8 cellular contexts compared by ENCODE assay signal in the genomic region with DNA sequence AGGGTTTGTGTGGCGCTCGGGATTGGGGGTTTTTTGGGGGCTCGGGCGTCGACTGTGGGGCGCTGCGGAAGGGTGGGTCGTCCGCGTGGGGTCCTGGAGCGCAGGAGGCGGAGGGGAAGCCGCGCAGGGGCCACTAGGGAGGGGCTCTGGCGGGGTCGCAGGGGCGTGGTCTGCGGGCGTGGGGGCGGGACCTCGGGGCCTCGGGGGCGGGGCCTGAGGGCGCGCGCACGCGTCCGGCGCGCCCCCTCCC. TPM values are rescaled to one million over a fixed set of nuclear protein-coding genes. Genes with fewer than 3 reads are reported as not detected.
DNase-seq lines count a peak whose midpoint lies in the region; ATAC-seq, FAIRE-seq and TF ChIP-seq lines count a peak whose summit lies in the region.
"Not testable (repeated sequence)": the region's sequence is repeated elsewhere in the genome, so short reads cannot be mapped to it uniquely, and the experiment has no call there.

A gene (plus strand): TSS at position 228 of the 250 bp plus-strand sequence. CDS start 45,754 bp downstream, outside the sequence.

- not testable (repeated sequence) for FAIRE-seq in pancreas (lab: Jason Lieb, UNC)

- ATAC-seq in pancreas, result peak; percentile 93 to 95 (median 94)

- not testable (repeated sequence) for TF ChIP-seq CTCF in BE2C (IDR thresholded peaks at IDR 0.05; ENCODE audit: low read depth, low read length); HEK293 (tag by site-specific recombination; IDR thresholded peaks at IDR 0.05); endothelial cell (IDR thresholded peaks at IDR 0.05; ENCODE audit: unreplicated experiment)
- peak in 1 of 4 donors; percentile 20 for TF ChIP-seq CTCF in pancreas (IDR thresholded peaks at IDR 0.05)

- H3K27ac Mint-ChIP-seq in activated naive CD4-positive, alpha-beta T cell treated with anti-CD3 and anti-CD28 coated beads, Interleukin-2, amount 10 ng/mL, durations not matched to agents 7 days and 5 days; endothelial cell (ENCODE audit: unreplicated experiment): not testable (repeated sequence)

- peak within 1 kb of the TSS; percentile 73 for H3K4me3 Mint-ChIP-seq in activated naive CD4-positive, alpha-beta T cell treated with anti-CD3 and anti-CD28 coated beads, Interleukin-2, amount 10 ng/mL, durations not matched to agents 7 days and 5 days
- peak within 1 kb of the TSS; percentile 98 for H3K4me3 Mint-ChIP-seq in endothelial cell (ENCODE audit: unreplicated experiment)

- peaks cover 38% of the 10 kb centered on the region for H3K27me3 Mint-ChIP-seq in activated naive CD4-positive, alpha-beta T cell treated with anti-CD3 and anti-CD28 coated beads, Interleukin-2, amount 10 ng/mL, durations not matched to agents 7 days and 5 days
- H3K27me3 Mint-ChIP-seq in endothelial cell (ENCODE audit: unreplicated experiment), result not testable (repeated sequence)

- WGBS in pancreas, 2 donors, result 0 to 1% methylated on average over 5 to 17 of the region's 31 CpGs

- CTCF ChIA-PET in HEK293 (lab: Yijun Ruan, JAX), result not testable (repeated sequence)
- CTCF ChIA-PET in activated naive CD4-positive, alpha-beta T cell treated with anti-CD3 and anti-CD28 coated beads, Interleukin-2, amount 10 ng/mL, durations not matched to agents 7 days and 5 days (lab: Charles Lee), result interaction anchor here (1.3 kb wide), 1 partner anchor 101 kb away, joined by 4 read pairs; no protein-coding TSS in a partner anchor

- not testable (repeated sequence) for H3K27me3 ChIP-seq in BE2C, pancreas

- H3K4me1 ChIP-seq in BE2C; HEK293 (ENCODE audit: control insufficient read depth, insufficient read depth, low read length): not testable (repeated sequence)
- peaks cover 0 to 12% (median 3%) of the 10 kb centered on the region in 3 donors for H3K4me1 ChIP-seq in pancreas

- POLR2A ChIA-PET in HEK293 (lab: Yijun Ruan, JAX), result not testable (repeated sequence)

- not testable (repeated sequence) for H3K9me3 ChIP-seq in BE2C; HEK293 (ENCODE audit: control insufficient read depth, insufficient read depth, low read depth, low read length); pancreas

- DNase-seq in BE2C (peak; percentile 69), T follicular helper cell (ENCODE audit: low read depth) (peak; percentile 52), endothelial cell (ENCODE audit: low spot score) (peak; percentile 82), islet precursor cell (peak; percentile 80), pancreas (peak in 5 of 6 donors; percentile 48 to 90 (median 74))
- peak; percentile 51 for DNase-seq in activated naive CD4-positive, alpha-beta T cell treated with anti-CD3 and anti-CD28 coated beads, Interleukin-2, amount 10 ng/mL, durations not matched to agents 7 days and 5 days
- peak; percentile 29 for DNase-seq in stimulated activated CD8-positive, alpha-beta memory T cell treated with anti-CD3 and anti-CD28 coated beads, Interleukin-7, amount 100 ng/mL, for 24 hours (ENCODE audit: low read depth)

- H3K9me3 Mint-ChIP-seq in activated naive CD4-positive, alpha-beta T cell treated with anti-CD3 and anti-CD28 coated beads, Interleukin-2, amount 10 ng/mL, durations not matched to agents 7 days and 5 days; endothelial cell (ENCODE audit: unreplicated experiment): not testable (repeated sequence)

- H3K4me1 Mint-ChIP-seq in activated naive CD4-positive, alpha-beta T cell treated with anti-CD3 and anti-CD28 coated beads, Interleukin-2, amount 10 ng/mL, durations not matched to agents 7 days and 5 days, result not testable (repeated sequence)
- H3K4me1 Mint-ChIP-seq in endothelial cell (ENCODE audit: unreplicated experiment), result peaks cover 14% of the 10 kb centered on the region

- intact Hi-C loops in pancreas (cut with DNase I), result not testable (repeated sequence)

- H3K36me3 ChIP-seq in BE2C; HEK293 (ENCODE audit: control insufficient read depth in 2 of 2, insufficient read depth in 1 of 2, low read length in 2 of 2); pancreas: not testable (repeated sequence)

- H3K4me3 ChIP-seq in BE2C (ENCODE audit: low read depth, low read length), result peak within 1 kb of the TSS; percentile 82
- peak within 1 kb of the TSS; percentile 99 for H3K4me3 ChIP-seq in HEK293 (ENCODE audit: low read depth, low read length)
- H3K4me3 ChIP-seq in pancreas, result peak within 1 kb of the TSS; percentile 93 to 99 (median 98)

- not testable (repeated sequence) for H3K36me3 Mint-ChIP-seq in activated naive CD4-positive, alpha-beta T cell treated with anti-CD3 and anti-CD28 coated beads, Interleukin-2, amount 10 ng/mL, durations not matched to agents 7 days and 5 days; endothelial cell (ENCODE audit: low read depth, unreplicated experiment)

- H3K27ac ChIP-seq in HEK293 (ENCODE audit: extremely low read depth, low read depth, low read length) (peak within 1 kb of the TSS; percentile 82), pancreas (peak within 1 kb of the TSS; percentile 64 to 83 (median 82))

RNA-seq across cellular contexts. Expression of the gene that starts here (rescaled TPM):
- 12.0 TPM for polyA plus RNA-seq in BE2C (2012; ENCODE audit: insufficient read depth, insufficient read length, low read depth)
- 74.5 TPM for total RNA-seq in endothelial cell (ENCODE audit: unreplicated experiment)
- total RNA-seq in pancreas, result 10 to 100 TPM; 13.4 to 29.4 (median 15.2) TPM
- 10 to 100 TPM; 15.5 to 17.5 TPM for polyA plus RNA-seq in pancreas

Comparison
In these comparisons a context has a peak if more than half of its experiments do, and no peak if none do; other contexts are left out.
1. Peak in every context shown above with its lines: DNase-seq, ATAC-seq, H3K4me3 ChIP-seq and H3K27ac ChIP-seq.
2. DNase-seq: peak in every context shown above with its lines; median percentile 82 in endothelial cell; 80 in islet precursor cell; 74 in pancreas; 69 in BE2C; 52 in T follicular helper cell; 51 in activated naive CD4-positive, alpha-beta T cell treated with anti-CD3 and anti-CD28 coated beads, Interleukin-2, amount 10 ng/mL, durations not matched to agents 7 days and 5 days; 29 in stimulated activated CD8-positive, alpha-beta memory T cell treated with anti-CD3 and anti-CD28 coated beads, Interleukin-7, amount 100 ng/mL, for 24 hours.